ENCODE assay signal across 15 cellular contexts in genomic region chr7:135385209-135385608, GRCh38.
DNase-seq lines count a peak whose midpoint lies in the region; TF ChIP-seq lines count a peak whose summit lies in the region.
"Had no signal": no experiment of that assay in that cellular context is flagged by ENCODE, and none has a peak within 500 bp of the region (broad histone marks: within the 10 kb centered on the region; RNA-seq: fewer than 3 reads in every experiment).

No MANE protein-coding gene starts in this region.

- no peak overlapping the region for H4K8ac ChIP-seq in mesendoderm (ENCODE audit: low read depth, low read length)

- H3K79me1 ChIP-seq in mesendoderm (ENCODE audit: low read length), result no peaks in the 10 kb centered on the region

- no CpG with 5 or more reads among the region's 3 CpGs for WGBS in mesendoderm (ENCODE audit: extremely low coverage, insufficient coverage, low lambda C conversion rate)

- DNase-seq in COR-L47 (lab: John Stamatoyannopoulos, UW) (peak; percentile 75), NCI-H2081 treated with DMSO at 0.1 percent for 48 hours (lab: John Stamatoyannopoulos, UW) (peak; percentile 68), cerebellum (ENCODE audit: low spot score) (peak; percentile 27), mesendoderm (no peak), osteocyte (ENCODE audit: extremely low spot score, unreplicated experiment) (no peak), WERI-Rb-1 (no peak)
- DNase-seq in activated naive CD4-positive, alpha-beta T cell treated with anti-CD3 and anti-CD28 coated beads, Interleukin-2, amount 10 ng/mL, durations not matched to agents 7 days and 5 days, result no peak
- no peak for DNase-seq in activated naive CD8-positive, alpha-beta T cell treated with anti-CD3 and anti-CD28 coated beads for 36 hours
- DNase-seq: activated naive CD4-positive, alpha-beta T cell treated with Interleukin-2 at 50 U/mL for 16 hours; colonic mucosa; NCI-H1694 treated with DMSO at 0.1 percent for 48 hours; Peyer's patch; stimulated activated naive B cell treated with anti-CD40 and anti-IgM and Interleukin-4, amounts not matched to agents 10 μg/mL and 1 μg/mL and 100 μg/mL, for 72 hours had no signal

- no peak overlapping the region for H3K27ac Mint-ChIP-seq in activated naive CD4-positive, alpha-beta T cell treated with anti-CD3 and anti-CD28 coated beads, Interleukin-2, amount 10 ng/mL, durations not matched to agents 7 days and 5 days
- H3K27ac Mint-ChIP-seq in osteocyte (ENCODE audit: unreplicated experiment), result no peak overlapping the region
- H3K27ac Mint-ChIP-seq in activated naive CD8-positive, alpha-beta T cell treated with anti-CD3 and anti-CD28 coated beads for 36 hours, result no peak overlapping the region
- H3K27ac Mint-ChIP-seq: B cell; stimulated activated naive B cell treated with anti-CD40 and anti-IgM and Interleukin-4, amounts not matched to agents 10 μg/mL and 1 μg/mL and 100 μg/mL, for 72 hours had no signal

- H3K36me3 ChIP-seq in mesendoderm (ENCODE audit: control insufficient read depth, insufficient read depth, low read length) (no peaks in the 10 kb centered on the region), WERI-Rb-1 (no peaks in the 10 kb centered on the region)
- H3K36me3 ChIP-seq: colonic mucosa, HAP-1, Peyer's patch had no signal

- H3K9me3 Mint-ChIP-seq in activated naive CD4-positive, alpha-beta T cell treated with anti-CD3 and anti-CD28 coated beads, Interleukin-2, amount 10 ng/mL, durations not matched to agents 7 days and 5 days, result no peaks in the 10 kb centered on the region
- no peaks in the 10 kb centered on the region for H3K9me3 Mint-ChIP-seq in osteocyte (ENCODE audit: unreplicated experiment)
- no peaks in the 10 kb centered on the region for H3K9me3 Mint-ChIP-seq in activated naive CD8-positive, alpha-beta T cell treated with anti-CD3 and anti-CD28 coated beads for 36 hours
- H3K9me3 Mint-ChIP-seq: stimulated activated naive B cell treated with anti-CD40 and anti-IgM and Interleukin-4, amounts not matched to agents 10 μg/mL and 1 μg/mL and 100 μg/mL, for 72 hours had no signal

- no peaks in the 10 kb centered on the region for H3K4me1 Mint-ChIP-seq in activated naive CD4-positive, alpha-beta T cell treated with anti-CD3 and anti-CD28 coated beads, Interleukin-2, amount 10 ng/mL, durations not matched to agents 7 days and 5 days
- peaks cover 14% of the 10 kb centered on the region for H3K4me1 Mint-ChIP-seq in osteocyte (ENCODE audit: unreplicated experiment)
- H3K4me1 Mint-ChIP-seq in activated naive CD8-positive, alpha-beta T cell treated with anti-CD3 and anti-CD28 coated beads for 36 hours, result no peaks in the 10 kb centered on the region
- H3K4me1 Mint-ChIP-seq: stimulated activated naive B cell treated with anti-CD40 and anti-IgM and Interleukin-4, amounts not matched to agents 10 μg/mL and 1 μg/mL and 100 μg/mL, for 72 hours had no signal

- no peaks in the 10 kb centered on the region for H3K79me2 ChIP-seq in mesendoderm (ENCODE audit: control insufficient read depth, insufficient read depth, low read length)

- H2BK120ac ChIP-seq in mesendoderm (ENCODE audit: low read depth, low read length), result no peak overlapping the region

- CTCF ChIA-PET in activated naive CD4-positive, alpha-beta T cell treated with anti-CD3 and anti-CD28 coated beads, Interleukin-2, amount 10 ng/mL, durations not matched to agents 7 days and 5 days (lab: Charles Lee), result no interaction called here

- peaks cover 5% of the 10 kb centered on the region for H3K4me1 ChIP-seq in mesendoderm (ENCODE audit: control insufficient read depth, low read depth, low read length)
- H3K4me1 ChIP-seq: colonic mucosa, Peyer's patch had no signal

- H3K56ac ChIP-seq in mesendoderm (ENCODE audit: low read length), result no peak overlapping the region

- H2BK5ac ChIP-seq in mesendoderm (ENCODE audit: low read length), result no peak overlapping the region

- no peaks in the 10 kb centered on the region for H3K27me3 ChIP-seq in mesendoderm (ENCODE audit: insufficient read depth, low read length, poor library complexity)
- H3K27me3 ChIP-seq in WERI-Rb-1 (ENCODE audit: insufficient read depth, low read depth, severe bottlenecking), result no peaks in the 10 kb centered on the region
- H3K27me3 ChIP-seq: colonic mucosa, Peyer's patch had no signal

- no peak overlapping the region for H3K9ac ChIP-seq in mesendoderm (ENCODE audit: low read length)

- no peaks in the 10 kb centered on the region for H3K9me3 ChIP-seq in WERI-Rb-1 (ENCODE audit: severe bottlenecking)
- H3K9me3 ChIP-seq: colonic mucosa, HAP-1, Peyer's patch had no signal

- peak overlapping the region; percentile 60 for H3K4ac ChIP-seq in mesendoderm (ENCODE audit: low read depth, low read length)

- no peak for TF ChIP-seq CTCF in osteocyte (IDR thresholded peaks at IDR 0.05)
- TF ChIP-seq CTCF in WERI-Rb-1 (IDR thresholded peaks at IDR 0.05; ENCODE audit: low read depth, low read length), result no peak

- no peak overlapping the region for H2AK5ac ChIP-seq in mesendoderm (ENCODE audit: low read length)

- H3K4me2 ChIP-seq in mesendoderm (ENCODE audit: low read length), result no peak overlapping the region

- no peak overlapping the region for H3K23ac ChIP-seq in mesendoderm (ENCODE audit: low read length)

- no peaks in the 10 kb centered on the region for H3K27me3 Mint-ChIP-seq in activated naive CD4-positive, alpha-beta T cell treated with anti-CD3 and anti-CD28 coated beads, Interleukin-2, amount 10 ng/mL, durations not matched to agents 7 days and 5 days
- no peaks in the 10 kb centered on the region for H3K27me3 Mint-ChIP-seq in osteocyte (ENCODE audit: unreplicated experiment)
- H3K27me3 Mint-ChIP-seq in activated naive CD8-positive, alpha-beta T cell treated with anti-CD3 and anti-CD28 coated beads for 36 hours, result no peaks in the 10 kb centered on the region
- H3K27me3 Mint-ChIP-seq: B cell; stimulated activated naive B cell treated with anti-CD40 and anti-IgM and Interleukin-4, amounts not matched to agents 10 μg/mL and 1 μg/mL and 100 μg/mL, for 72 hours had no signal

- H2BK15ac ChIP-seq in mesendoderm (replicated peaks; ENCODE audit: low read depth), result no peak overlapping the region

- H3K27ac ChIP-seq in mesendoderm (ENCODE audit: low read depth, low read length) (no peak overlapping the region), WERI-Rb-1 (no peak overlapping the region)
- H3K27ac ChIP-seq: colonic mucosa, Peyer's patch had no signal

- H3K4me3 ChIP-seq in mesendoderm (ENCODE audit: low read length) (no peak overlapping the region), WERI-Rb-1 (ENCODE audit: low read depth, low read length) (no peak overlapping the region)
- H3K4me3 ChIP-seq: colonic mucosa, HAP-1, Peyer's patch had no signal

- no peak overlapping the region for H3K4me3 Mint-ChIP-seq in activated naive CD4-positive, alpha-beta T cell treated with anti-CD3 and anti-CD28 coated beads, Interleukin-2, amount 10 ng/mL, durations not matched to agents 7 days and 5 days
- no peak overlapping the region for H3K4me3 Mint-ChIP-seq in osteocyte (ENCODE audit: unreplicated experiment)
- H3K4me3 Mint-ChIP-seq in activated naive CD8-positive, alpha-beta T cell treated with anti-CD3 and anti-CD28 coated beads for 36 hours, result no peak overlapping the region
- H3K4me3 Mint-ChIP-seq: B cell; stimulated activated naive B cell treated with anti-CD40 and anti-IgM and Interleukin-4, amounts not matched to agents 10 μg/mL and 1 μg/mL and 100 μg/mL, for 72 hours had no signal

- peak overlapping the region; percentile 68 for H3K18ac ChIP-seq in mesendoderm (ENCODE audit: low read length)

- no peak overlapping the region for H4K5ac ChIP-seq in mesendoderm (ENCODE audit: low read length)

- H3K36me3 Mint-ChIP-seq in activated naive CD4-positive, alpha-beta T cell treated with anti-CD3 and anti-CD28 coated beads, Interleukin-2, amount 10 ng/mL, durations not matched to agents 7 days and 5 days, result peaks cover 14% of the 10 kb centered on the region
- peaks cover 3% of the 10 kb centered on the region for H3K36me3 Mint-ChIP-seq in osteocyte (ENCODE audit: unreplicated experiment)
- H3K36me3 Mint-ChIP-seq in activated naive CD8-positive, alpha-beta T cell treated with anti-CD3 and anti-CD28 coated beads for 36 hours, result peaks cover 2% of the 10 kb centered on the region

Comparison
In these comparisons a context has a peak if more than half of its experiments do, and no peak if none do; other contexts are left out.
1. DNase-seq: peak in COR-L47 (single experiment), NCI-H2081 treated with DMSO at 0.1 percent for 48 hours (single experiment) and cerebellum (single experiment); none in mesendoderm (single experiment), activated naive CD4-positive, alpha-beta T cell treated with anti-CD3 and anti-CD28 coated beads, Interleukin-2, amount 10 ng/mL, durations not matched to agents 7 days and 5 days (single experiment), osteocyte (single experiment), WERI-Rb-1 (single experiment) and activated naive CD8-positive, alpha-beta T cell treated with anti-CD3 and anti-CD28 coated beads for 36 hours (single experiment).